15 cellular contexts compared by ENCODE assay signal in genomic region chr6:112839525-112839961, GRCh38.
DNase-seq lines count a peak whose midpoint lies in the region; ATAC-seq and TF ChIP-seq lines count a peak whose summit lies in the region.
"Had no signal": no experiment of that assay in that cellular context is flagged by ENCODE, and none has a peak within 500 bp of the region (broad histone marks: within the 10 kb centered on the region; RNA-seq: fewer than 3 reads in every experiment).

No MANE protein-coding gene starts in this region.

- no peaks in the 10 kb centered on the region for H3K27me3 ChIP-seq in gastrocnemius medialis
- H3K27me3 ChIP-seq: spleen had no signal

- no peaks in the 10 kb centered on the region for H3K4me1 ChIP-seq in gastrocnemius medialis
- H3K4me1 ChIP-seq: spleen had no signal

- ATAC-seq in left cardiac atrium (peak; percentile 81 to 87), gastrocnemius medialis (no peak)
- ATAC-seq: GM12878, K562 had no signal

- TF ChIP-seq POLR2A in gastrocnemius medialis (IDR thresholded peaks at IDR 0.05): no peak

- H3K27ac ChIP-seq in gastrocnemius medialis: no peak overlapping the region
- H3K27ac ChIP-seq: 22Rv1 had no signal

- intact Hi-C loops in left cardiac atrium (cut with DNase I): no loop called here
- intact Hi-C loops in gastrocnemius medialis (cut with DNase I; ENCODE audit: low total_unique reads): no loop called here

- H3K4me3 ChIP-seq in gastrocnemius medialis: no peak overlapping the region
- H3K4me3 ChIP-seq: GM12878, K562, spleen had no signal

- in situ Hi-C loops in gastrocnemius medialis (cut with MboI; ENCODE audit: low sequenced_read_pairs in 4 of 4): no loop called here

- no peak for TF ChIP-seq CTCF in gastrocnemius medialis (IDR thresholded peaks at IDR 0.05 in 4 of 5, conservative IDR thresholded peaks at IDR 0.05 in 1 of 5)

- no peaks in the 10 kb centered on the region for H3K36me3 ChIP-seq in gastrocnemius medialis
- H3K36me3 ChIP-seq: spleen had no signal

- H3K9me3 ChIP-seq in gastrocnemius medialis: no peaks in the 10 kb centered on the region
- H3K9me3 ChIP-seq: spleen had no signal

- peak; percentile 11 for DNase-seq in NCI-H146 treated with DMSO at 0.1 percent for 48 hours (lab: John Stamatoyannopoulos, UW; ENCODE audit: unreplicated experiment)
- no peak for DNase-seq in NCI-H146 (lab: John Stamatoyannopoulos, UW)
- peak; percentile 11 for DNase-seq in astrocyte of the hippocampus (ENCODE audit: low read depth, low spot score)
- no peak for DNase-seq in left cardiac atrium
- DNase-seq in smooth muscle cell of the brain vasculature (ENCODE audit: low read depth, low spot score): peak; percentile 18
- DNase-seq in NCI-H82 treated with DMSO at 0.1 percent for 48 hours (lab: John Stamatoyannopoulos, UW; ENCODE audit: unreplicated experiment): no peak
- no peak for DNase-seq in T-helper 1 cell
- DNase-seq in gastrocnemius medialis: no peak
- DNase-seq: activated T-cell treated with anti-CD3 and anti-CD28 coated beads, Interleukin-2, amount 50 U/mL, for 48 hours; DMS153; NCI-H1694 treated with DMSO at 0.1 percent for 48 hours; spleen had no signal

Comparison
In these comparisons a context has a peak if more than half of its experiments do, and no peak if none do; other contexts are left out.
1. DNase-seq: peak in NCI-H146 treated with DMSO at 0.1 percent for 48 hours (single experiment), astrocyte of the hippocampus (single experiment) and smooth muscle cell of the brain vasculature (single experiment); none in NCI-H146 (single experiment), left cardiac atrium (single experiment), NCI-H82 treated with DMSO at 0.1 percent for 48 hours (single experiment), T-helper 1 cell (0 of 5) and gastrocnemius medialis (0 of 2).
2. ATAC-seq: peak in left cardiac atrium (2 of 2); none in gastrocnemius medialis (0 of 2).